Comparison of ENCODE assay signal across 7 cellular contexts in the genomic region with DNA sequence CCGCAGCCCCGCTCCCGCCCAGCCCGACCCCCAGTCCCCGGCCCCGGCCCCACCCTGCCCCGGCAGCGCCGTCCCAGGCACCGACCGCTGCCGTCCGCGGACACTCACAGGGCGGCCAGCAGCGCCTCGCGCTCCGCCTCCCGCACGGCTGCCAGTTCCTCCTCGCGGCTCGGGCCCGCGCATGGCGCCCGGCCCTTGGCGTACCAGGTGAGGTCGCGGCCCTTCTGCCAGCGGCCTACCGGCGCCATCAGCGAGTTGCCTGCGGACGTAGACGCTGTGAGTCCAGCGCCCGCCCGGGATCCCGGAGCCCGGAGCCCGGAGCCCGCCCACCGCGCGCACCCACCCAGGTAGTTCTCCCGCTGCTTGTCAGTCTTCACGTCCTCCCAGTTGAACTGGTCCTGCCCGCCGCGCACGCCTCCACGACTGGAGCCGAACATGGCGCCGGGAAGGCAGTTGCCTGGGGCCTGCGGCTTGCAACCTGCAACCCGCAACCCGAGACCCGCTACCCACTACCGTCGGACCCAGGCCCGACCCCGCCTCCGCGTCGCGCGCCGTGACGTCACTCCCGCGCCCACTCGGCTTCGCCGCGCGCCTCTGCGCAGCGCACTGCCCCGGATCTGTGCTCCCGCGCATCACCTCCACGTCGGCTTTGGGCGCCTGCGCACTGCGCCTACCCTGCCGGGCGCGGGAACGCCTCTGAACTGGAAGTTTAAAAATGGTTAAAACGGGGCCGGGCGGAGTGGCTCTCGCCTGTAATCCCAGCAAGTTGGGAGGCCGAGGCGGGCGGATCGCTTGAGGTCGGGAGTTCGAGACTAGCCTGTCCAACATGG. TPM values are rescaled to one million over a fixed set of nuclear protein-coding genes. Genes with fewer than 3 reads are reported as not detected.
A peak's percentile ranks its signal among the peaks of the same experiment; 100 is the strongest.
DNase-seq lines count a peak whose midpoint lies in the region; ATAC-seq and TF ChIP-seq lines count a peak whose summit lies in the region.

A gene (minus strand): TSS at position 535 of the 830 bp plus-strand sequence. CDS start 98 bp downstream, at position 437.

- peaks cover 9% of the 10 kb centered on the region for H3K4me1 ChIP-seq in hepatocyte (ENCODE audit: insufficient read depth)

- no peaks in the 10 kb centered on the region for H3K9me3 ChIP-seq in hepatocyte (ENCODE audit: low read depth)

- H3K27me3 ChIP-seq in hepatocyte = no peaks in the 10 kb centered on the region

- peak within 1 kb of the TSS; percentile 93 for H3K27ac ChIP-seq in hepatocyte

- TF ChIP-seq CTCF in astrocyte of the cerebellum (IDR thresholded peaks at IDR 0.05; ENCODE audit: low read depth, low read length, missing control alignments) = no peak
- TF ChIP-seq CTCF in hepatocyte (IDR thresholded peaks at IDR 0.05; ENCODE audit: poor library complexity) = no peak

- H3K36me3 ChIP-seq in hepatocyte (replicated peaks; ENCODE audit: insufficient read depth, low read depth) = no peaks in the 10 kb centered on the region

- DNase-seq in NCI-H2081 treated with DMSO at 0.1 percent for 48 hours (lab: John Stamatoyannopoulos, UW) (peak; percentile 79), T1000 (lab: John Stamatoyannopoulos, UW) (peak; percentile 82), astrocyte of the cerebellum (ENCODE audit: low read depth) (peak; percentile 73), hepatocyte (ENCODE audit: low spot score) (peak; percentile 98), retina (peak; percentile 98)

- H3K4me3 ChIP-seq in astrocyte of the cerebellum (ENCODE audit: low read depth, low read length) (peak within 1 kb of the TSS; percentile 83), hepatocyte (peak within 1 kb of the TSS; percentile 91)

- H3K9me2 ChIP-seq in hepatocyte (replicated peaks; ENCODE audit: insufficient read depth) = no peaks in the 10 kb centered on the region

- H2AFZ ChIP-seq in hepatocyte = peak within 1 kb of the TSS; percentile 92

- H4K20me1 ChIP-seq in hepatocyte (ENCODE audit: insufficient read depth, poor library complexity, severe bottlenecking) = peaks cover 39% of the 10 kb centered on the region

- WGBS in hepatocyte (ENCODE audit: low lambda C conversion rate, missing lambda C conversion rate) = under 1% methylated on average over 81 of the region's 104 CpGs

- in situ Hi-C loops in astrocyte of the cerebellum (cut with HindIII; ENCODE audit: low sequenced_read_pairs) = no loop called here

- H3K4me2 ChIP-seq in hepatocyte = peak within 1 kb of the TSS; percentile 99

- H3K79me2 ChIP-seq in hepatocyte = peaks cover 43% of the 10 kb centered on the region

- ATAC-seq in GM18519 (IDR thresholded peaks at IDR 0.05; ENCODE audit: low FRiP score, unreplicated experiment) (peak; percentile 62), HG03045 (IDR thresholded peaks at IDR 0.05; ENCODE audit: unreplicated experiment) (peak; percentile 68)

RNA-seq across cellular contexts. Expression of the gene that starts here (rescaled TPM):
- total RNA-seq in hepatocyte = 8.3 and 12.3 TPM in 2 replicates
- 24.6 and 31.6 TPM in 2 replicates for polyA plus RNA-seq in hepatocyte

Comparison
In these comparisons a context has a peak if more than half of its experiments do, and no peak if none do; other contexts are left out.
1. Peak in every context shown above with its lines: DNase-seq, ATAC-seq, H3K4me3 ChIP-seq and H3K27ac ChIP-seq.